In the genomic region with DNA sequence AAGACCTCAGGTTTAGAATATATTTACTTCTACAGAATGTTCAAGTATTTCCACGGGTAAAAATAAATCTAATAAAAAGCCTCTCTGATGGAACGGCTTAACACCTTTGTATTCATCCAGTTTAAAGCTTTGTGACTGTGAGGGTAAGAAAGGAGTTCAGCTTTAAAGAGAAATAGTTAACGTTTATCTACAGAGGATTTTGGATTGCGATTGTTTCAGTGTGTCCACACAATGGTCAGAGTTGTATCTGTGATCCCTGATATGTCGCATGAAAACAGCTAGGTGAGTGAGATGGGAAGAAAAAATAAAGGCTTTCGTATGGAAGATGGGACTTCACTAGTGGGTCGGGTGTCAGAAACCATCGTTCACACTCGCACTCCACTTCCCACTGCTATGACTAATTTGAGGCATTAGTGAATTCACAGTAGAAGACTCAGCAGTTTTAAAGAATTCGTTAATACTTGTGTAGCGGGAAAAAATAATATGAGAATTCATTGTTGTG, we compare ENCODE assay signal across 8 cellular contexts. TPM values are rescaled to one million over a fixed set of nuclear protein-coding genes. Genes with fewer than 3 reads are reported as not detected.
DNase-seq lines count a peak whose midpoint lies in the region; ATAC-seq, FAIRE-seq and TF ChIP-seq lines count a peak whose summit lies in the region.

No MANE protein-coding gene starts in this region.

- peaks cover 18% of the 10 kb centered on the region for H3K27me3 ChIP-seq in H7 (ENCODE audit: control insufficient read depth, insufficient read depth, low read length)

- no peak for FAIRE-seq in D721Med (lab: Jason Lieb, UNC)

- no peaks in the 10 kb centered on the region for H3K36me3 ChIP-seq in H7 (replicated peaks; ENCODE audit: control insufficient read depth, insufficient read depth, low read length)

- TF ChIP-seq CTCF in WI38 (IDR thresholded peaks at IDR 0.05; ENCODE audit: low read depth, low read length): no peak
- no peak for TF ChIP-seq CTCF in D721Med (IDR thresholded peaks at IDR 0.05; ENCODE audit: insufficient read depth, missing control alignments)

- peak; percentile 39 for DNase-seq in ACHN
- no peak for DNase-seq in H7
- DNase-seq in glomerular visceral epithelial cell (ENCODE audit: extremely low spot score): peak; percentile 40
- DNase-seq in skeletal muscle cell (ENCODE audit: low read depth): no peak
- no peak for DNase-seq in NCI-H1436 (lab: John Stamatoyannopoulos, UW)
- no peak for DNase-seq in D721Med (ENCODE audit: insufficient read length, low spot score)

- in situ Hi-C loops in ACHN (cut with HindIII; ENCODE audit: low pct_ligation_motif_present, low pct_unique_long_range_greater_than_20kb, low sequenced_read_pairs): no loop called here

- ATAC-seq in GM19351 (IDR thresholded peaks at IDR 0.05; ENCODE audit: unreplicated experiment): no peak

- H3K4me3 ChIP-seq in H7 (ENCODE audit: insufficient read depth, low read depth, low read length): peak overlapping the region; percentile 92
- peak overlapping the region; percentile 76 for H3K4me3 ChIP-seq in WI38 (ENCODE audit: low read depth, low read length)
- peak overlapping the region; percentile 69 for H3K4me3 ChIP-seq in skeletal muscle cell (ENCODE audit: low read depth, low read length)

RNA-seq across cellular contexts. Expression of a gene that starts 1.6 kb away (rescaled TPM):
- total RNA-seq in H7 (2014; rRNA removed; shearing (Covaris generic)): 252 and 257 TPM in 2 replicates

Comparison
In these comparisons a context has a peak if more than half of its experiments do, and no peak if none do; other contexts are left out.
1. DNase-seq: peak in ACHN (single experiment) and glomerular visceral epithelial cell (single experiment); none in H7 (single experiment), skeletal muscle cell (single experiment), NCI-H1436 (single experiment) and D721Med (single experiment).
2. Peak in every context shown above with its lines, with median percentiles within 50 percentile points of each other: H3K4me3 ChIP-seq.